Comparison of ENCODE assay signal across 29 cellular contexts in the genomic region with DNA sequence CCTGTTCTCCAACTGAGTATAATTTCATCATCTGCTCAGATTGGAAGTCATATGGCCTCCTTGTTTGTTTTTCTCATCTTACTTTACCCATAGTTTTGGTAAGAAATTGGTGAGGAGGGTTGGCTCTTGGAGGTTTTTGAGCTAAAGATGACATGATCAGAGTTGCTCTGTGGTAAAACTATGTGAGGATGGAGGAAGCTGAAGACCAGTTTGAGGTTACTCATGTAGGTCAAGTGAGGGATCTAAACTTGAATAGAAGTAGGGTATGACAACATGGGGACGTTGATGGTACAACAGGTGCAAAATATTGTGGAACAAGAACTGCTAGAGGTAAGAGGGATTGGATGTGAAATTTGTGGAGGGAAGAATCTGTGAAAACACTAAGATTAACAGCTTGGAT.
"Had no signal": no experiment of that assay in that cellular context is flagged by ENCODE, and none has a peak within 500 bp of the region (broad histone marks: within the 10 kb centered on the region; RNA-seq: fewer than 3 reads in every experiment).

No MANE protein-coding gene starts in this region.

- H3K9me3 Mint-ChIP-seq: memory B cell; stimulated activated memory B cell treated with anti-CD40 and anti-IgM and Interleukin-4, amounts not matched to agents 10 μg/mL and 1 μg/mL and 100 μg/mL, for 72 hours had no signal

- H3K4me1 Mint-ChIP-seq: memory B cell; stimulated activated memory B cell treated with anti-CD40 and anti-IgM and Interleukin-4, amounts not matched to agents 10 μg/mL and 1 μg/mL and 100 μg/mL, for 72 hours had no signal

- H3K36me3 Mint-ChIP-seq: memory B cell; mesothelial cell of epicardium; stimulated activated memory B cell treated with anti-CD40 and anti-IgM and Interleukin-4, amounts not matched to agents 10 μg/mL and 1 μg/mL and 100 μg/mL, for 72 hours; type B pancreatic cell had no signal

- H3K27me3 Mint-ChIP-seq: type B pancreatic cell had no signal

- H3K4me3 Mint-ChIP-seq: endodermal cell; memory B cell; mesothelial cell of epicardium; naive thymus-derived CD4-positive, alpha-beta T cell; stimulated activated memory B cell treated with anti-CD40 and anti-IgM and Interleukin-4, amounts not matched to agents 10 μg/mL and 1 μg/mL and 100 μg/mL, for 72 hours; type B pancreatic cell had no signal

- H3K4me3 ChIP-seq: dorsolateral prefrontal cortex, gastroesophageal sphincter, heart right ventricle, lung, ovary, psoas muscle, sigmoid colon, testis, tibial artery had no signal

- H3K4me1 ChIP-seq: foreskin keratinocyte, gastroesophageal sphincter, sigmoid colon, testis, tibial artery had no signal

- H3K36me3 ChIP-seq: gastroesophageal sphincter, heart right ventricle, ovary, sigmoid colon, tibial artery had no signal

- ATAC-seq: esophagus mucosa; foreskin keratinocyte; gastroesophageal sphincter; heart right ventricle; left ventricle myocardium superior; naive thymus-derived CD4-positive, alpha-beta T cell; psoas muscle; stimulated activated memory B cell treated with anti-CD40 and anti-IgM and Interleukin-4, amounts not matched to agents 10 μg/mL and 1 μg/mL and 100 μg/mL, for 72 hours; stimulated activated naive CD8-positive, alpha-beta T cell treated with anti-CD3 and anti-CD28 coated beads, Interleukin-15, Interleukin-2, amounts not matched to agents 100 U/mL and 50 U/mL, for 24 hours had no signal

- DNase-seq: dorsolateral prefrontal cortex; effector CD4-positive, alpha-beta T cell; endodermal cell; foreskin keratinocyte; glutamatergic neuron; heart right ventricle; hippocampal formation; left ventricle myocardium superior; naive thymus-derived CD4-positive, alpha-beta T cell; occipital lobe; ovary; posterior cingulate gyrus; psoas muscle; right cardiac atrium; sigmoid colon; stimulated activated CD4-positive, alpha-beta T cell treated with anti-CD3 and anti-CD28 coated beads, Interleukin-2, amount 100 ng/mL, for 24 hours; stimulated activated CD4-positive, alpha-beta T cell treated with anti-CD3 and anti-CD28 coated beads, Interleukin-4, amount 100 ng/mL, for 24 hours; stimulated activated naive CD8-positive, alpha-beta T cell treated with anti-CD3 and anti-CD28 coated beads, Interleukin-15, Interleukin-2, amounts not matched to agents 100 U/mL and 50 U/mL, for 24 hours; substantia nigra; testis; tibial artery had no signal

- H3K27me3 ChIP-seq: dorsolateral prefrontal cortex, ovary, sigmoid colon, testis, tibial artery had no signal

- H3K27ac Mint-ChIP-seq: endodermal cell; memory B cell; mesothelial cell of epicardium; naive thymus-derived CD4-positive, alpha-beta T cell; stimulated activated memory B cell treated with anti-CD40 and anti-IgM and Interleukin-4, amounts not matched to agents 10 μg/mL and 1 μg/mL and 100 μg/mL, for 72 hours; type B pancreatic cell had no signal

- H3K27ac ChIP-seq: dorsolateral prefrontal cortex, epithelial cell of prostate, foreskin keratinocyte, gastroesophageal sphincter, heart right ventricle, ovary, psoas muscle, sigmoid colon, testis, tibial artery had no signal

- H3K9me3 ChIP-seq: gastroesophageal sphincter, heart right ventricle, ovary, psoas muscle, sigmoid colon, testis, tibial artery had no signal
